ENCODE assay signal across 1 cellular context in genomic region chr16:4245400-4245799, GRCh38.
TF ChIP-seq lines count a peak whose summit lies in the region.

No MANE protein-coding gene starts in this region.

TF ChIP-seq in K562, 482 proteins besides CTCF, POLR2A, EP300 and RAD21 (continued from another document):
- TF ChIP-seq ARID2 (IDR thresholded peaks at IDR 0.05) (no peak), SAFB (IDR thresholded peaks at IDR 0.05; ENCODE audit: borderline replicate concordance, low read depth, low read length) (no peak), MYC (IDR thresholded peaks at IDR 0.05; ENCODE audit: low read depth, low read length) (peak; percentile 41; the same call in 1 of the 2 replicates), MYC (CRISPR knock-in tag; IDR thresholded peaks at IDR 0.05; ENCODE audit: borderline replicate concordance, low read depth) (no peak), ZNF384 (IDR thresholded peaks at IDR 0.05; ENCODE audit: low read depth, low read length) (0 out of 2 replicates have a peak, but pooled peaks have one; percentile 30), PCBP1 (IDR thresholded peaks at IDR 0.05; ENCODE audit: low read depth, low read length, poor library complexity, severe bottlenecking) (no peak), IRF2 (CRISPR knock-in tag; IDR thresholded peaks at IDR 0.05) (no peak), PYGO2 (tag; IDR thresholded peaks at IDR 0.05) (no peak)
